ENCODE assay signal across 10 cellular contexts in genomic region chr9:97859346-97859745, GRCh38. TPM values are rescaled to one million over a fixed set of nuclear protein-coding genes. Genes with fewer than 3 reads are reported as not detected.
"Had no signal": no experiment of that assay in that cellular context is flagged by ENCODE, and none has a peak within 500 bp of the region (broad histone marks: within the 10 kb centered on the region; RNA-seq: fewer than 3 reads in every experiment).

No MANE protein-coding gene starts in this region.

- H3K4me3 ChIP-seq: GM23248, HAP-1, K562 had no signal

- FAIRE-seq: HTR-8/SVneo, K562 had no signal

- H3K27ac ChIP-seq: GM23248 had no signal

- H3K9ac ChIP-seq: GM23248 had no signal

- DNase-seq: GM23248, GOT3, H7, IMR-90 had no signal

- H3K4me1 ChIP-seq: HAP-1 had no signal

- H3K36me3 ChIP-seq: HAP-1 had no signal

- ATAC-seq: HCT116, K562 had no signal

- H3K9me3 ChIP-seq: HAP-1 had no signal

RNA-seq across cellular contexts. Expression of gene FOXE1, which starts 6.3 kb away (rescaled TPM):
- total RNA-seq: GM23248, H4, HT-29, K562 had no signal
- polyA plus RNA-seq: GM23248, K562 had no signal
